Comparison of ENCODE assay signal across 13 cellular contexts in genomic region chr17:12041316-12041715, GRCh38. TPM values are rescaled to one million over a fixed set of nuclear protein-coding genes. Genes with fewer than 3 reads are reported as not detected.
A peak's percentile ranks its signal among the peaks of the same experiment; 100 is the strongest.
DNase-seq lines count a peak whose midpoint lies in the region; ATAC-seq and TF ChIP-seq lines count a peak whose summit lies in the region.
"Had no signal": no experiment of that assay in that cellular context is flagged by ENCODE, and none has a peak within 500 bp of the region (broad histone marks: within the 10 kb centered on the region; RNA-seq: fewer than 3 reads in every experiment).

No MANE protein-coding gene starts in this region.

- no peak overlapping the region for H3K4me2 ChIP-seq in OCI-LY7 (ENCODE audit: low read length)

- no peak for TF ChIP-seq CTCF in astrocyte of the cerebellum (IDR thresholded peaks at IDR 0.05; ENCODE audit: low read depth, low read length, missing control alignments)
- no peak for TF ChIP-seq CTCF in kidney epithelial cell (IDR thresholded peaks at IDR 0.05; ENCODE audit: insufficient read depth, low read length, poor library complexity, severe bottlenecking)
- TF ChIP-seq CTCF in heart right ventricle (IDR thresholded peaks at IDR 0.05), result no peak
- no peak for TF ChIP-seq CTCF in OCI-LY7 (conservative IDR thresholded peaks at IDR 0.05; ENCODE audit: low read length)

- H3K27me3 ChIP-seq in kidney epithelial cell (ENCODE audit: control insufficient read depth, insufficient read depth, low read length), result no peaks in the 10 kb centered on the region
- H3K27me3 ChIP-seq in heart right ventricle, result no peaks in the 10 kb centered on the region

- 74 to 78% methylated on average over 3 of the region's 3 CpGs for WGBS in heart right ventricle, 2 donors

- peaks cover 0 to 64% (median 21%) of the 10 kb centered on the region in 9 donors for H3K4me1 ChIP-seq in heart right ventricle
- H3K4me1 ChIP-seq in OCI-LY7 (ENCODE audit: insufficient read depth, low read length, poor library complexity, severe bottlenecking), result no peaks in the 10 kb centered on the region

- ATAC-seq in GM21723 (IDR thresholded peaks at IDR 0.05; ENCODE audit: unreplicated experiment) (no peak), heart right ventricle (no peak)

- DNase-seq in AG20443 (ENCODE audit: low spot score), result peak; percentile 76
- peak; percentile 78 for DNase-seq in HT1080 (ENCODE audit: low read depth)
- peak; percentile 64 for DNase-seq in astrocyte of the cerebellum (ENCODE audit: low read depth)
- DNase-seq in kidney epithelial cell (ENCODE audit: low read depth), result peak; percentile 41
- no peak for DNase-seq in activated CD4-positive, alpha-beta T cell treated with anti-CD3 and anti-CD28 coated beads, Interleukin-2, amount 50 U/mL, for 4 hours
- no peak for DNase-seq in heart right ventricle
- DNase-seq in OCI-LY7 (ENCODE audit: low spot score), result no peak
- DNase-seq: DND-41; effector memory CD4-positive, alpha-beta T cell; kidney; NCI-H187 treated with DMSO at 0.1 percent for 48 hours had no signal

- H3K9me3 ChIP-seq in heart right ventricle (no peaks in the 10 kb centered on the region), OCI-LY7 (ENCODE audit: low read length) (no peaks in the 10 kb centered on the region)

- H3K27ac ChIP-seq in heart right ventricle, result no peak overlapping the region
- no peak overlapping the region for H3K27ac ChIP-seq in OCI-LY7 (ENCODE audit: low read depth, low read length, poor library complexity, severe bottlenecking)
- H3K27ac ChIP-seq: parathyroid adenoma had no signal

- H3K9me2 ChIP-seq in OCI-LY7 (ENCODE audit: insufficient read depth, low read length), result no peaks in the 10 kb centered on the region

- in situ Hi-C loops in astrocyte of the cerebellum (cut with HindIII; ENCODE audit: low sequenced_read_pairs), result no loop called here

- H3K36me3 ChIP-seq in kidney epithelial cell (ENCODE audit: control insufficient read depth, insufficient read depth, low read length) (no peaks in the 10 kb centered on the region), heart right ventricle (no peaks in the 10 kb centered on the region), OCI-LY7 (ENCODE audit: insufficient read depth, low read length) (no peaks in the 10 kb centered on the region)

- POLR2A ChIA-PET in OCI-LY7 (lab: Charles Lee), result no interaction called here

- H4K20me1 ChIP-seq in OCI-LY7 (ENCODE audit: insufficient read depth, low read length), result peaks cover 27% of the 10 kb centered on the region

- H3K4me3 ChIP-seq in astrocyte of the cerebellum (ENCODE audit: low read depth, low read length), result no peak overlapping the region
- no peak overlapping the region for H3K4me3 ChIP-seq in kidney epithelial cell (ENCODE audit: low read depth, low read length)
- no peak overlapping the region for H3K4me3 ChIP-seq in heart right ventricle
- H3K4me3 ChIP-seq in OCI-LY7 (ENCODE audit: low read depth, low read length, poor library complexity, severe bottlenecking), result no peak overlapping the region

- peaks cover 10% of the 10 kb centered on the region; the same call in 1 of the 2 replicates for H3K79me2 ChIP-seq in OCI-LY7 (ENCODE audit: insufficient read depth, low read depth, low read length)

- H2AFZ ChIP-seq in OCI-LY7 (ENCODE audit: low read length), result no peak overlapping the region
- H2AFZ ChIP-seq: parathyroid adenoma had no signal

- intact Hi-C loops in heart right ventricle (cut with DNase I), result no loop called here
- intact Hi-C loops in OCI-LY7 (cut with micrococcal nuclease; ENCODE audit: unreplicated experiment), result no loop called here

- CTCF ChIA-PET in OCI-LY7 (lab: Charles Lee; ENCODE audit: unreplicated experiment), result no interaction called here

- no TSS peak for BruUV-seq in OCI-LY7 (replicated peaks; lab: Mats Ljungman, UMichigan)

RNA-seq across cellular contexts. Expression of gene MAP2K4, which starts 20.6 kb away (rescaled TPM):
- 18.7 and 22.9 TPM in 2 replicates for total RNA-seq in HT1080 (2014; rRNA removed; shearing (Covaris generic))
- 19.7 and 26.6 TPM in 2 replicates for polyA plus RNA-seq in HT1080 (2015; cell fraction: cytosol; rRNA removed)
- 14.5 and 14.8 TPM in 2 replicates for polyA plus RNA-seq in HT1080 (2015; cell fraction: nucleus; rRNA removed)
- 21.6 and 26.7 TPM in 2 replicates for total RNA-seq in kidney epithelial cell
- total RNA-seq in heart right ventricle, result 10 to 100 TPM; 24.0 to 42.7 (median 33.4) TPM
- polyA plus RNA-seq in heart right ventricle, result 10 to 100 TPM in 1 of 2 donors, 1 to 10 TPM in 1; 7.2 to 14.8 TPM
- 9.4 and 12.3 TPM in 2 replicates for total RNA-seq in OCI-LY7 (2014; rRNA removed; shearing (Covaris generic))
- total RNA-seq in OCI-LY7 (2022), result 24.9 and 29.1 TPM in 2 replicates

RNA-seq across cellular contexts. Expression of gene ZNF18, which starts 44.0 kb away (rescaled TPM):
- total RNA-seq in HT1080 (2014; rRNA removed; shearing (Covaris generic)), result 4.3 and 5.7 TPM in 2 replicates
- polyA plus RNA-seq in HT1080 (2015; cell fraction: cytosol; rRNA removed), result 5.1 and 5.4 TPM in 2 replicates
- 14.7 TPM in 2 replicates for polyA plus RNA-seq in HT1080 (2015; cell fraction: nucleus; rRNA removed)
- total RNA-seq in kidney epithelial cell (7.5 and 10.4 TPM in 2 replicates), heart right ventricle (1 to 10 TPM; 4.0 to 5.7 (median 4.6) TPM), OCI-LY7 (2022) (9.0 and 9.1 TPM in 2 replicates)
- polyA plus RNA-seq in heart right ventricle, result 1 to 10 TPM; 2.6 to 7.5 TPM
- 9.1 and 10.6 TPM in 2 replicates for total RNA-seq in OCI-LY7 (2014; rRNA removed; shearing (Covaris generic))

Comparison
In these comparisons a context has a peak if more than half of its experiments do, and no peak if none do; other contexts are left out.
1. DNase-seq: peak in AG20443 (single experiment), HT1080 (single experiment), astrocyte of the cerebellum (single experiment) and kidney epithelial cell (single experiment); none in activated CD4-positive, alpha-beta T cell treated with anti-CD3 and anti-CD28 coated beads, Interleukin-2, amount 50 U/mL, for 4 hours (0 of 2), heart right ventricle (0 of 2) and OCI-LY7 (single experiment).